Comparison of ENCODE assay signal across 1 cellular context in the genomic region with DNA sequence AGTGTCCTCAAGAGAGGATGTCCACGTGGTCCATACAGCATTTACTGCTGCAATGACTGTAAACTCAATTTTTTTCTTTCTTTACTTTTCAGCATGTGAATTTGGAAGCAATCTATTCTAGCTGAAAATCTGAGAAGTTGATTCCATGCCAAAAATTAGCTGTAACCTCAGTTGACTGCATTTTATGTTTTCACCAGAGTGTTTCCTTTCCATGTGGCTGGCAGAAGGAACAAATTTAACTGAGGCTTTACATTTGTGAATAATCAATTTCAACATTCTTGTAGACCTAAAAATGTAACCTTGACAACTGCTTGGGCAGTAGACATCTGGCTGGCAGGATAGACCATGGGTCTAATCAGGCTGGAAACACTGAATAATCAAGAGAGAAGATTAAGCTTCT.
TF ChIP-seq lines count a peak whose summit lies in the region.

No MANE protein-coding gene starts in this region.

TF ChIP-seq in H1, 55 proteins besides CTCF, POLR2A, EP300 and RAD21:
- TF ChIP-seq CHD7 (IDR thresholded peaks at IDR 0.05; ENCODE audit: insufficient replicate concordance, low read length) (no peak), SAP30 (IDR thresholded peaks at IDR 0.05; ENCODE audit: insufficient read depth, insufficient replicate concordance, low read length) (no peak), BCL11A (IDR thresholded peaks at IDR 0.05; ENCODE audit: low read depth in 2 of 2, low read length in 2 of 2) (no peak), BRCA1 (IDR thresholded peaks at IDR 0.05; ENCODE audit: low read depth, low read length) (no peak), SIN3A (conservative IDR thresholded peaks at IDR 0.05 in 1 of 2, IDR thresholded peaks at IDR 0.05 in 1 of 2; ENCODE audit: low read depth in 1 of 2, low read length in 2 of 2) (no peak), CBX8 (IDR thresholded peaks at IDR 0.05; ENCODE audit: borderline replicate concordance, low read depth, low read length) (no peak)
TF ChIP-seq in H1: peak in this region for 0.
